29 cellular contexts compared by ENCODE assay signal in genomic region chr9:15150939-15151338, GRCh38.
"Had no signal": no experiment of that assay in that cellular context is flagged by ENCODE, and none has a peak within 500 bp of the region (broad histone marks: within the 10 kb centered on the region; RNA-seq: fewer than 3 reads in every experiment).

No MANE protein-coding gene starts in this region.

- H3K27ac ChIP-seq: body of pancreas, cardiac muscle cell, colonic mucosa, dorsolateral prefrontal cortex, heart left ventricle, right lobe of liver, skin epidermis, uterus, VCaP had no signal

- H3K9me3 ChIP-seq: body of pancreas, colonic mucosa, heart left ventricle, right lobe of liver, thoracic aorta, uterus had no signal

- H3K4me1 ChIP-seq: colonic mucosa had no signal

- H3K4me3 ChIP-seq: body of pancreas, cardiac muscle cell, colonic mucosa, dorsolateral prefrontal cortex, heart left ventricle, right lobe of liver, skin epidermis, thoracic aorta, uterus had no signal

- H3K4me3 Mint-ChIP-seq: activated naive CD8-positive, alpha-beta T cell; immature natural killer cell; natural killer cell; stimulated activated naive CD8-positive, alpha-beta T cell treated with anti-CD3 and anti-CD28 coated beads, Interleukin-15, Interleukin-2, amounts not matched to agents 100 ng/mL and 50 ng/mL, for 24 hours had no signal

- H3K9me3 Mint-ChIP-seq: natural killer cell; stimulated activated naive CD8-positive, alpha-beta T cell treated with anti-CD3 and anti-CD28 coated beads, Interleukin-15, Interleukin-2, amounts not matched to agents 100 ng/mL and 50 ng/mL, for 24 hours had no signal

- H3K27me3 ChIP-seq: body of pancreas, cardiac muscle cell, colonic mucosa, heart left ventricle, right lobe of liver, uterus had no signal

- DNase-seq: activated CD4-positive, alpha-beta T cell treated with anti-CD3 and anti-CD28 coated beads for 4 hours; activated CD4-positive, alpha-beta T cell treated with anti-CD3 and anti-CD28 coated beads, Interleukin-2, amount 50 U/mL, for 4 hours; activated CD8-positive, alpha-beta memory T cell treated with anti-CD3 and anti-CD28 coated beads for 24 hours; activated effector memory CD4-positive, alpha-beta T cell treated with Interleukin-2 at 50 U/mL for 16 hours; activated naive CD4-positive, alpha-beta T cell treated with Interleukin-2 at 50 U/mL for 16 hours; anterior cingulate cortex; body of pancreas; cerebellar nuclear complex; colonic mucosa; dorsolateral prefrontal cortex; effector memory CD4-positive, alpha-beta T cell; foreskin fibroblast; heart left ventricle; hypothalamus; immature natural killer cell; kidney; left colon; natural killer cell; right lobe of liver; stimulated activated CD4-positive, alpha-beta T cell treated with anti-CD3 and anti-CD28 coated beads, Interleukin-12 subunit alpha, Interleukin-12 subunit beta, amount 100 ng/mL, for 4 hours; stimulated activated CD4-positive, alpha-beta T cell treated with anti-CD3 and anti-CD28 coated beads, Interleukin-4, amount 100 ng/mL, for 1 hour; trophoblast cell; uterus had no signal

- H3K36me3 ChIP-seq: cardiac muscle cell, colonic mucosa, heart left ventricle, right lobe of liver, thoracic aorta, uterus had no signal

- H3K27ac Mint-ChIP-seq: activated naive CD8-positive, alpha-beta T cell; immature natural killer cell; natural killer cell; stimulated activated naive CD8-positive, alpha-beta T cell treated with anti-CD3 and anti-CD28 coated beads, Interleukin-15, Interleukin-2, amounts not matched to agents 100 ng/mL and 50 ng/mL, for 24 hours had no signal

- H3K4me1 Mint-ChIP-seq: immature natural killer cell, natural killer cell had no signal

- H3K36me3 Mint-ChIP-seq: activated naive CD8-positive, alpha-beta T cell; immature natural killer cell; natural killer cell had no signal

- FAIRE-seq: kidney had no signal

- ATAC-seq: body of pancreas, heart left ventricle, left colon, natural killer cell, right lobe of liver had no signal
